23 cellular contexts compared by ENCODE assay signal in genomic region chr12:39712334-39712733, GRCh38.
DNase-seq lines count a peak whose midpoint lies in the region; ATAC-seq, FAIRE-seq and TF ChIP-seq lines count a peak whose summit lies in the region.
"Had no signal": no experiment of that assay in that cellular context is flagged by ENCODE, and none has a peak within 500 bp of the region (broad histone marks: within the 10 kb centered on the region; RNA-seq: fewer than 3 reads in every experiment).

No MANE protein-coding gene starts in this region.

- FAIRE-seq in A549 (lab: Jason Lieb, UNC), result no peak
- FAIRE-seq in K562 (lab: Jason Lieb, UNC), result no peak
- peak; percentile 91 for FAIRE-seq in endometrium (lab: Jason Lieb, UNC)
- no peak for FAIRE-seq in urothelium cell line (lab: Jason Lieb, UNC)

- in situ Hi-C loops in K562 (cut with MboI), result no loop called here

- TF ChIP-seq EP300 in A549 (IDR thresholded peaks at IDR 0.05) (no peak), K562 (IDR thresholded peaks at IDR 0.05; ENCODE audit: low read length) (no peak)

- TF ChIP-seq POLR2A in A549 (IDR thresholded peaks at IDR 0.05; ENCODE audit: low read length), result no peak
- no peak for TF ChIP-seq POLR2A in K562 (conservative IDR thresholded peaks at IDR 0.05)
- no peak for TF ChIP-seq POLR2A in heart left ventricle (IDR thresholded peaks at IDR 0.05)

- no peak for TF ChIP-seq RAD21 in A549 (conservative IDR thresholded peaks at IDR 0.05 in 1 of 2, IDR thresholded peaks at IDR 0.05 in 1 of 2)
- no peak for TF ChIP-seq RAD21 in K562 (CRISPR knock-in tag; conservative IDR thresholded peaks at IDR 0.05 in 1 of 2, IDR thresholded peaks at IDR 0.05 in 1 of 2)

- POLR2A ChIA-PET in A549 (lab: Yijun Ruan, JAX), result no interaction called here
- POLR2A ChIA-PET in K562 (lab: Yijun Ruan, JAX), result no interaction called here

- H3K4me1 ChIP-seq in A549, result no peaks in the 10 kb centered on the region
- no peaks in the 10 kb centered on the region for H3K4me1 ChIP-seq in HUES48 (ENCODE audit: control insufficient read depth, insufficient read depth, low read length)
- no peaks in the 10 kb centered on the region for H3K4me1 ChIP-seq in K562 (replicated peaks in 1 of 2; ENCODE audit: control insufficient read depth in 2 of 2, insufficient read depth in 2 of 2, low read length in 2 of 2)
- H3K4me1 ChIP-seq in heart left ventricle, result no peaks in the 10 kb centered on the region
- H3K4me1 ChIP-seq: BE2C, BLaER1 had no signal

- CTCF ChIA-PET in A549 (lab: Yijun Ruan, JAX) (no interaction called here), K562 (lab: Yijun Ruan, JAX; ENCODE audit: low intra/inter-chr PET ratio) (no interaction called here)

- H3K27ac ChIP-seq in A549 (no peak overlapping the region), HUES48 (ENCODE audit: low read depth, low read length) (no peak overlapping the region), K562 (ENCODE audit: extremely low read depth, low read depth, low read length) (no peak overlapping the region), heart left ventricle (no peak overlapping the region)
- H3K27ac ChIP-seq: 22Rv1, BLaER1 had no signal

- H3K79me2 ChIP-seq in K562 (ENCODE audit: control insufficient read depth, insufficient read depth, low read length), result no peaks in the 10 kb centered on the region

- H3K36me3 ChIP-seq in HUES48 (ENCODE audit: control insufficient read depth, insufficient read depth, low read length), result no peaks in the 10 kb centered on the region
- H3K36me3 ChIP-seq in K562 (ENCODE audit: control insufficient read depth, insufficient read depth, low read length), result no peaks in the 10 kb centered on the region
- H3K36me3 ChIP-seq in heart left ventricle, result no peaks in the 10 kb centered on the region
- H3K36me3 ChIP-seq: BE2C, BLaER1 had no signal

- H3K4me2 ChIP-seq in A549 (no peak overlapping the region), K562 (ENCODE audit: insufficient read depth, low read length) (no peak overlapping the region)
- H3K4me2 ChIP-seq: BLaER1 had no signal

- 93% methylated on average over 20 of the region's 20 CpGs for WGBS in A549 (ENCODE audit: missing lambda C conversion rate)
- WGBS in K562 (ENCODE audit: insufficient coverage, low coverage, missing lambda C conversion rate), result 92% methylated on average over 20 of the region's 20 CpGs
- WGBS in heart left ventricle, 4 donors, result 90 to 95% (median 93%) methylated on average over 20 of the region's 20 CpGs

- no peak overlapping the region for H3K9ac ChIP-seq in HUES48 (ENCODE audit: low read depth, low read length)
- no peak overlapping the region for H3K9ac ChIP-seq in K562 (ENCODE audit: insufficient read depth in 1 of 2, low read depth in 2 of 2, low read length in 2 of 2)
- H3K9ac ChIP-seq: BLaER1 had no signal

- H3K9me1 ChIP-seq in K562 (ENCODE audit: control insufficient read depth, insufficient read depth, low read length), result no peaks in the 10 kb centered on the region

- no peak overlapping the region for H2AFZ ChIP-seq in K562 (ENCODE audit: low read depth, low read length)

- TF ChIP-seq CTCF in A549 (IDR thresholded peaks at IDR 0.05) (no peak), K562 (IDR thresholded peaks at IDR 0.05 in 2 of 3, conservative IDR thresholded peaks at IDR 0.05 in 1 of 3; ENCODE audit: insufficient read depth in 2 of 3, low read depth in 1 of 3, low read length in 3 of 3) (no peak), heart left ventricle (IDR thresholded peaks at IDR 0.05) (no peak)

- H3K27me3 ChIP-seq in HUES48 (ENCODE audit: control insufficient read depth, insufficient read depth, low read length) (no peaks in the 10 kb centered on the region), K562 (ENCODE audit: control insufficient read depth in 2 of 2, insufficient read depth in 2 of 2, low read length in 2 of 2) (no peaks in the 10 kb centered on the region), heart left ventricle (no peaks in the 10 kb centered on the region)
- H3K27me3 ChIP-seq: BLaER1 had no signal

- ATAC-seq in A549 (no peak), K562 (no peak), heart left ventricle (no peak)

- H3K4me3 ChIP-seq in A549 (no peak overlapping the region), HUES48 (ENCODE audit: low read depth, low read length) (peak overlapping the region; percentile 7; the same call in 1 of the 2 replicates), K562 (no peak overlapping the region), heart left ventricle (no peak overlapping the region)
- H3K4me3 ChIP-seq: BLaER1 had no signal

- H3K9me3 ChIP-seq in A549 (peaks cover 3% of the 10 kb centered on the region; the same call in 1 of the 3 replicates), HUES48 (ENCODE audit: control insufficient read depth, insufficient read depth, low read length) (peaks cover 23% of the 10 kb centered on the region), K562 (replicated peaks; ENCODE audit: control insufficient read depth, insufficient read depth, low read depth, low read length) (peaks cover 3% of the 10 kb centered on the region; the same call in 1 of the 2 replicates), heart left ventricle (peaks cover 0 to under 1% (median 0%) of the 10 kb centered on the region in 12 donors)
- H3K9me3 ChIP-seq: BE2C, BLaER1 had no signal

- intact Hi-C loops in K562 (cut with micrococcal nuclease) (no loop called here), heart left ventricle (cut with DNase I) (no loop called here)

- BruUV-seq in K562 (replicated peaks; lab: Mats Ljungman, UMichigan), result no TSS peak

- DNase-seq in A549 (ENCODE audit: low read depth in 1 of 2, low spot score in 1 of 2) (no peak), K562 (ENCODE audit: extremely low read depth in 1 of 4, low spot score in 3 of 4) (no peak), urothelium cell line (ENCODE audit: low spot score) (no peak), NCI-H1092 treated with DMSO at 0.1 percent for 48 hours (lab: John Stamatoyannopoulos, UW) (no peak), ecto neural progenitor cell (ENCODE audit: low spot score) (no peak), heart left ventricle (no peak)
- DNase-seq: ACHN; BE2C; C1 segment of cervical spinal cord; CD4-positive, alpha-beta memory T cell; CD4-positive, CD25-positive, alpha-beta regulatory T cell; CD8-positive, alpha-beta memory T cell; COR-L47; DMS 273 treated with DMSO at 0.1 percent for 48 hours; DMS153; DMS79; DND-41; EL; GF-D8 had no signal

- H4K20me1 ChIP-seq in K562 (replicated peaks; ENCODE audit: control insufficient read depth, insufficient read depth, low read length), result no peaks in the 10 kb centered on the region
- H4K20me1 ChIP-seq: BLaER1 had no signal

TF ChIP-seq in A549, 52 proteins besides CTCF, POLR2A, EP300 and RAD21 (continues in another document):
- TF ChIP-seq FOSB (CRISPR knock-in tag; IDR thresholded peaks at IDR 0.05), result no peak
- 0 out of 2 replicates have a peak, but pooled peaks have one; percentile 18 for TF ChIP-seq NPAS2 (CRISPR knock-in tag; IDR thresholded peaks at IDR 0.05; ENCODE audit: borderline replicate concordance)
- no peak for TF ChIP-seq HMGXB4 (CRISPR knock-in tag; IDR thresholded peaks at IDR 0.05; ENCODE audit: borderline replicate concordance)

TF ChIP-seq in K562, 482 proteins besides CTCF, POLR2A, EP300 and RAD21 (continues in another document):
- TF ChIP-seq ARNT (IDR thresholded peaks at IDR 0.05), result no peak
- no peak for TF ChIP-seq KAT8 (IDR thresholded peaks at IDR 0.05; ENCODE audit: low read depth)
- TF ChIP-seq CBX5 (IDR thresholded peaks at IDR 0.05; ENCODE audit: borderline replicate concordance, low read depth), result no peak
- TF ChIP-seq HSF4 (CRISPR knock-in tag; IDR thresholded peaks at IDR 0.05; ENCODE audit: borderline replicate concordance), result no peak
- no peak for TF ChIP-seq FOXP4 (CRISPR knock-in tag; IDR thresholded peaks at IDR 0.05; ENCODE audit: borderline replicate concordance)

Comparison
In these comparisons a context has a peak if more than half of its experiments do, and no peak if none do; other contexts are left out.
1. Of the 35 proteins assayed by ChIP-seq in both K562 and A549: peak only in K562: JUNB; only in A549: none; in both: none; in neither: 34.